ENCODE assay signal across 17 cellular contexts in genomic region chr5:58358436-58358835, GRCh38.
DNase-seq lines count a peak whose midpoint lies in the region; TF ChIP-seq lines count a peak whose summit lies in the region.
"Had no signal": no experiment of that assay in that cellular context is flagged by ENCODE, and none has a peak within 500 bp of the region (broad histone marks: within the 10 kb centered on the region; RNA-seq: fewer than 3 reads in every experiment).

No MANE protein-coding gene starts in this region.

- H3K27ac Mint-ChIP-seq in MCF 10A (ENCODE audit: low read depth, unreplicated experiment): no peak overlapping the region

- H3K27me3 ChIP-seq in breast epithelium: no peaks in the 10 kb centered on the region
- H3K27me3 ChIP-seq: BE2C had no signal

- TF ChIP-seq POLR2A in breast epithelium (IDR thresholded peaks at IDR 0.05): no peak

- BruUV-seq in MCF 10A (replicated peaks; lab: Mats Ljungman, UMichigan) (no TSS peak), OCI-LY7 (replicated peaks; lab: Mats Ljungman, UMichigan) (no TSS peak)

- intact Hi-C loops in breast epithelium (cut with DNase I; ENCODE audit: low total_unique reads): no loop called here
- intact Hi-C loops in MCF 10A (cut with micrococcal nuclease): no loop called here
- intact Hi-C loops in OCI-LY7 (cut with micrococcal nuclease; ENCODE audit: unreplicated experiment): no loop called here

- H3K27me3 Mint-ChIP-seq in MCF 10A (ENCODE audit: insufficient read depth, unreplicated experiment): no peaks in the 10 kb centered on the region

- no peak overlapping the region for H3K9ac ChIP-seq in SK-N-MC (ENCODE audit: insufficient read length)

- H3K36me3 ChIP-seq in breast epithelium (no peaks in the 10 kb centered on the region), SK-N-MC (ENCODE audit: insufficient read depth, low read length) (no peaks in the 10 kb centered on the region), OCI-LY7 (ENCODE audit: insufficient read depth, low read length) (no peaks in the 10 kb centered on the region)
- H3K36me3 ChIP-seq: BE2C had no signal

- TF ChIP-seq CTCF in breast epithelium (IDR thresholded peaks at IDR 0.05) (no peak), MCF 10A (IDR thresholded peaks at IDR 0.05; ENCODE audit: unreplicated experiment) (no peak), OCI-LY7 (conservative IDR thresholded peaks at IDR 0.05; ENCODE audit: low read length) (no peak)

- no peaks in the 10 kb centered on the region for H4K20me1 ChIP-seq in OCI-LY7 (ENCODE audit: insufficient read depth, low read length)

- peaks cover 0 to 5% of the 10 kb centered on the region in 2 donors for H3K4me1 ChIP-seq in breast epithelium
- no peaks in the 10 kb centered on the region for H3K4me1 ChIP-seq in OCI-LY7 (ENCODE audit: insufficient read depth, low read length, poor library complexity, severe bottlenecking)
- H3K4me1 ChIP-seq: A549, BE2C had no signal

- H3K36me3 Mint-ChIP-seq in MCF 10A (ENCODE audit: insufficient read depth, unreplicated experiment): no peaks in the 10 kb centered on the region

- H3K4me2 ChIP-seq in OCI-LY7 (ENCODE audit: low read length): no peak overlapping the region
- H3K4me2 ChIP-seq: A549 had no signal

- H3K9me3 ChIP-seq in breast epithelium (no peaks in the 10 kb centered on the region), SK-N-MC (ENCODE audit: low read depth, low read length) (no peaks in the 10 kb centered on the region), OCI-LY7 (ENCODE audit: low read length) (no peaks in the 10 kb centered on the region)
- H3K9me3 ChIP-seq: A549, BE2C had no signal

- H3K27ac ChIP-seq in breast epithelium: peak overlapping the region; percentile 9 to 21
- H3K27ac ChIP-seq in SK-N-MC: no peak overlapping the region
- H3K27ac ChIP-seq in OCI-LY7 (ENCODE audit: low read depth, low read length, poor library complexity, severe bottlenecking): no peak overlapping the region
- H3K27ac ChIP-seq: A549 had no signal

- DNase-seq in breast epithelium (ENCODE audit: low spot score in 2 of 2): no peak
- no peak for DNase-seq in MCF 10A (ENCODE audit: unreplicated experiment)
- DNase-seq in SK-N-MC (ENCODE audit: low read depth, low spot score): no peak
- DNase-seq in left kidney (ENCODE audit: low read depth, low spot score): peak; percentile 29
- no peak for DNase-seq in NCI-H446 (lab: John Stamatoyannopoulos, UW)
- no peak for DNase-seq in OCI-LY7 (ENCODE audit: low spot score)
- DNase-seq in NCI-H2081 treated with DMSO at 0.1 percent for 48 hours (lab: John Stamatoyannopoulos, UW): no peak
- DNase-seq: BE2C, EL, GF-D8, KG1, NCI-H1105, NCI-H187, NCI-H2171, NCI-H446 treated with DMSO at 0.1 percent for 48 hours, NCI-H526 treated with DMSO at 0.1 percent for 48 hours had no signal

- no peak overlapping the region for H3K4me3 Mint-ChIP-seq in MCF 10A (ENCODE audit: unreplicated experiment)

- POLR2A ChIA-PET in MCF 10A (lab: Yijun Ruan, JAX): interaction anchor here (0.6 to 1.8 kb wide), 2 partner anchors 84 to 101 kb away, joined by 3 to 6 read pairs; partner anchors contain the start of gene PLK2
- POLR2A ChIA-PET in OCI-LY7 (lab: Charles Lee): interaction anchor here (0.6 kb wide), 1 partner anchor 9 kb away, joined by 5 read pairs; no protein-coding TSS in a partner anchor

- H3K9me3 Mint-ChIP-seq in MCF 10A (ENCODE audit: unreplicated experiment): no peaks in the 10 kb centered on the region

- H2AFZ ChIP-seq in OCI-LY7 (ENCODE audit: low read length): no peak overlapping the region

- no peaks in the 10 kb centered on the region for H3K4me1 Mint-ChIP-seq in MCF 10A (ENCODE audit: insufficient read depth, unreplicated experiment)

- H3K79me2 ChIP-seq in OCI-LY7 (ENCODE audit: insufficient read depth, low read depth, low read length): no peaks in the 10 kb centered on the region

- H3K9me2 ChIP-seq in OCI-LY7 (ENCODE audit: insufficient read depth, low read length): no peaks in the 10 kb centered on the region

- H3K4me3 ChIP-seq in breast epithelium (no peak overlapping the region), SK-N-MC (peak overlapping the region; percentile 19; the same call in 1 of the 2 replicates), OCI-LY7 (ENCODE audit: low read depth, low read length, poor library complexity, severe bottlenecking) (no peak overlapping the region)
- H3K4me3 ChIP-seq: A549 had no signal

- CTCF ChIA-PET in MCF 10A (lab: Yijun Ruan, JAX) (no interaction called here), OCI-LY7 (lab: Charles Lee; ENCODE audit: unreplicated experiment) (no interaction called here)

Comparison
In these comparisons a context has a peak if more than half of its experiments do, and no peak if none do; other contexts are left out.
1. H3K27ac ChIP-seq: peak in breast epithelium (2 of 2); none in SK-N-MC (single experiment) and OCI-LY7 (single experiment).